ENCODE assay signal across 14 cellular contexts in the genomic region with DNA sequence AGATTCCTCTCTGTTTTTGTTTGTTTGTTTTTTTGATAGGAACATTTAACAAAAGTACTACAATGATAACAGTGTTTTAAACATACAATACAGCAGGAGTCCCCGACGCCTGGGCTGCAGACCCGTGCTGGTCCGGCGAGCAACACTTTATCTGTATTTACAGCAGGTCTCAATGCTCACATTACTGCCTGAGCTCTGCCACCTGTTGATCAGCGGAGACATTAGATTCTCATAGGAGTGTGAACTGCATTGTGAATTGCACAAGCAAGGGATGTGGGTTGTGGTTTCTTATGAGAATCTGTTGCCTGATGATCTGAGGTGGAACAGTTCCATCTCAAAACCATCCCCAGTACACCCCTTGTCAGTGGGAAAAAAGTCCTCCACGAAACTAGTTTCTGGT.
A peak's percentile ranks its signal among the peaks of the same experiment; 100 is the strongest.
DNase-seq lines count a peak whose midpoint lies in the region; ATAC-seq and TF ChIP-seq lines count a peak whose summit lies in the region.
"Had no signal": no experiment of that assay in that cellular context is flagged by ENCODE, and none has a peak within 500 bp of the region (broad histone marks: within the 10 kb centered on the region; RNA-seq: fewer than 3 reads in every experiment).

No MANE protein-coding gene starts in this region.

- ATAC-seq in GM23338, result peak; percentile 81
- ATAC-seq in GM19324 (IDR thresholded peaks at IDR 0.05; ENCODE audit: low FRiP score, unreplicated experiment), result no peak
- ATAC-seq in activated CD8-positive, alpha-beta T cell treated with anti-CD3 and anti-CD28 coated beads, Interleukin-2, amount 10 ng/mL, durations not matched to agents 7 days and 5 days, result no peak
- ATAC-seq: sciatic nerve had no signal

- H3K4me3 ChIP-seq in GM23338, result no peak overlapping the region
- no peak overlapping the region for H3K4me3 ChIP-seq in endodermal cell (ENCODE audit: low read length)
- H3K4me3 ChIP-seq: HAP-1, SJSA1 had no signal

- WGBS in endodermal cell (ENCODE audit: insufficient coverage in 1 of 2, insufficient read length in 1 of 2), 2 experiments, result 44 to 67% methylated on average over 3 to 7 of the region's 7 CpGs

- no peak overlapping the region for H2AFZ ChIP-seq in GM23338

- TF ChIP-seq CTCF in C4-2B (conservative IDR thresholded peaks at IDR 0.05), result peak; percentile 60
- TF ChIP-seq CTCF in GM23338 (conservative IDR thresholded peaks at IDR 0.05; ENCODE audit: low read depth in 2 of 2), result peak; percentile 19 to 68; a peak in 2 of 4 replicates
- TF ChIP-seq CTCF in endodermal cell (conservative IDR thresholded peaks at IDR 0.05), result peak; percentile 47

- H3K36me3 Mint-ChIP-seq in GM23338 (ENCODE audit: low read depth), result no peaks in the 10 kb centered on the region
- H3K36me3 Mint-ChIP-seq in endodermal cell (ENCODE audit: low read depth), result no peaks in the 10 kb centered on the region
- H3K36me3 Mint-ChIP-seq in activated CD8-positive, alpha-beta T cell treated with anti-CD3 and anti-CD28 coated beads, Interleukin-2, amount 10 ng/mL, durations not matched to agents 7 days and 5 days (ENCODE audit: low read depth), result no peaks in the 10 kb centered on the region

- H3K36me3 ChIP-seq in GM23338 (ENCODE audit: insufficient read depth) (no peaks in the 10 kb centered on the region), endodermal cell (ENCODE audit: control insufficient read depth, insufficient read depth, low read length) (no peaks in the 10 kb centered on the region)
- H3K36me3 ChIP-seq: HAP-1, SJSA1 had no signal

- no peaks in the 10 kb centered on the region for H3K9me3 ChIP-seq in endodermal cell (ENCODE audit: control insufficient read depth, low read length)
- H3K9me3 ChIP-seq: HAP-1, SJSA1 had no signal

- H3K27ac ChIP-seq in C4-2B (no peak overlapping the region), GM23338 (ENCODE audit: low read depth) (no peak overlapping the region), endodermal cell (ENCODE audit: low read depth, low read length) (no peak overlapping the region)
- H3K27ac ChIP-seq: SJSA1 had no signal

- H3K4me2 ChIP-seq in GM23338, result no peak overlapping the region

- no peaks in the 10 kb centered on the region for H3F3A ChIP-seq in GM23338 (replicated peaks; ENCODE audit: low read depth)

- no peak overlapping the region for H3K9ac ChIP-seq in endodermal cell (ENCODE audit: extremely low read depth, low read length, poor library complexity, severe bottlenecking)

- H3K9me3 Mint-ChIP-seq in GM23338, result no peaks in the 10 kb centered on the region
- no peaks in the 10 kb centered on the region for H3K9me3 Mint-ChIP-seq in endodermal cell
- H3K9me3 Mint-ChIP-seq in activated CD8-positive, alpha-beta T cell treated with anti-CD3 and anti-CD28 coated beads, Interleukin-2, amount 10 ng/mL, durations not matched to agents 7 days and 5 days (ENCODE audit: insufficient read depth), result peaks cover 5% of the 10 kb centered on the region

- no peaks in the 10 kb centered on the region for H3K27me3 Mint-ChIP-seq in GM23338 (ENCODE audit: insufficient read depth, low read depth, poor library complexity)
- H3K27me3 Mint-ChIP-seq in endodermal cell (ENCODE audit: insufficient read depth), result no peaks in the 10 kb centered on the region
- H3K27me3 Mint-ChIP-seq in activated CD8-positive, alpha-beta T cell treated with anti-CD3 and anti-CD28 coated beads, Interleukin-2, amount 10 ng/mL, durations not matched to agents 7 days and 5 days (ENCODE audit: low read depth), result no peaks in the 10 kb centered on the region
- H3K27me3 Mint-ChIP-seq: CD4-positive, alpha-beta T cell had no signal

- H3K4me1 Mint-ChIP-seq in GM23338 (peaks cover 22% of the 10 kb centered on the region; the same call in 2 of the 3 replicates), endodermal cell (peaks cover 33% of the 10 kb centered on the region)
- no peaks in the 10 kb centered on the region for H3K4me1 Mint-ChIP-seq in activated CD8-positive, alpha-beta T cell treated with anti-CD3 and anti-CD28 coated beads, Interleukin-2, amount 10 ng/mL, durations not matched to agents 7 days and 5 days (ENCODE audit: low read depth)

- CTCF ChIA-PET in activated CD8-positive, alpha-beta T cell treated with anti-CD3 and anti-CD28 coated beads, Interleukin-2, amount 10 ng/mL, durations not matched to agents 7 days and 5 days (lab: Charles Lee), result no interaction called here

- H3K27me3 ChIP-seq in GM23338 (ENCODE audit: insufficient read depth) (no peaks in the 10 kb centered on the region), endodermal cell (ENCODE audit: control insufficient read depth, insufficient read depth, low read length, poor library complexity, severe bottlenecking) (no peaks in the 10 kb centered on the region)
- H3K27me3 ChIP-seq: SJSA1 had no signal

- H3K4me1 ChIP-seq in GM23338 (ENCODE audit: insufficient read depth) (0 out of 2 replicates have a peak, but pooled peaks cover 4% of the 10 kb centered on the region), endodermal cell (ENCODE audit: control insufficient read depth, insufficient read depth, low read length) (peaks cover 5% of the 10 kb centered on the region)
- H3K4me1 ChIP-seq: HAP-1, SJSA1 had no signal

- POLR2A ChIA-PET in activated CD8-positive, alpha-beta T cell treated with anti-CD3 and anti-CD28 coated beads, Interleukin-2, amount 10 ng/mL, durations not matched to agents 7 days and 5 days (lab: Charles Lee), result no interaction called here

- H3K4me3 Mint-ChIP-seq in GM23338 (no peak overlapping the region), endodermal cell (peak overlapping the region; percentile 17)
- no peak overlapping the region for H3K4me3 Mint-ChIP-seq in activated CD8-positive, alpha-beta T cell treated with anti-CD3 and anti-CD28 coated beads, Interleukin-2, amount 10 ng/mL, durations not matched to agents 7 days and 5 days
- H3K4me3 Mint-ChIP-seq: CD4-positive, alpha-beta T cell had no signal

- no peaks in the 10 kb centered on the region for H3K9me2 ChIP-seq in GM23338 (ENCODE audit: insufficient read depth)

- H3K27ac Mint-ChIP-seq in GM23338, result no peak overlapping the region
- no peak overlapping the region for H3K27ac Mint-ChIP-seq in endodermal cell
- no peak overlapping the region for H3K27ac Mint-ChIP-seq in activated CD8-positive, alpha-beta T cell treated with anti-CD3 and anti-CD28 coated beads, Interleukin-2, amount 10 ng/mL, durations not matched to agents 7 days and 5 days
- H3K27ac Mint-ChIP-seq: CD4-positive, alpha-beta T cell had no signal

- DNase-seq in GM23338 (ENCODE audit: low spot score), result peak; percentile 46
- peak; percentile 54 for DNase-seq in NCI-H146 (lab: John Stamatoyannopoulos, UW)
- peak; percentile 66 for DNase-seq in endodermal cell
- DNase-seq in CD1c-positive myeloid dendritic cell (ENCODE audit: extremely low spot score), result no peak
- no peak for DNase-seq in activated CD8-positive, alpha-beta T cell treated with anti-CD3 and anti-CD28 coated beads, Interleukin-2, amount 10 ng/mL, durations not matched to agents 7 days and 5 days
- no peak for DNase-seq in amniotic stem cell (lab: John Stamatoyannopoulos, UW)
- DNase-seq: activated CD4-positive, alpha-beta T cell treated with anti-CD3 and anti-CD28 coated beads for 48 hours; CD4-positive, alpha-beta T cell; NCI-H510A had no signal

- H3K79me2 ChIP-seq in GM23338 (replicated peaks; ENCODE audit: insufficient read depth), result no peaks in the 10 kb centered on the region

- H4K20me1 ChIP-seq in GM23338 (replicated peaks; ENCODE audit: insufficient read depth), result no peaks in the 10 kb centered on the region

TF ChIP-seq in GM23338, 12 proteins besides CTCF, POLR2A, EP300 and RAD21 (continues in another document):
- TF ChIP-seq STAT1 (IDR thresholded peaks at IDR 0.05; ENCODE audit: unreplicated experiment), result no peak
- TF ChIP-seq ZNF331 (CRISPR knock-in tag; IDR thresholded peaks at IDR 0.05; ENCODE audit: low read depth), result no peak
- TF ChIP-seq CREB1 (CRISPR knock-in tag; IDR thresholded peaks at IDR 0.05; ENCODE audit: low read depth), result no peak

Comparison
In these comparisons a context has a peak if more than half of its experiments do, and no peak if none do; other contexts are left out.
1. DNase-seq: peak in GM23338 (single experiment), NCI-H146 (single experiment) and endodermal cell (single experiment); none in CD1c-positive myeloid dendritic cell (single experiment), activated CD8-positive, alpha-beta T cell treated with anti-CD3 and anti-CD28 coated beads, Interleukin-2, amount 10 ng/mL, durations not matched to agents 7 days and 5 days (single experiment) and amniotic stem cell (single experiment).
2. Peak in every context shown above with its lines, with median percentiles within 50 percentile points of each other: CTCF ChIP-seq.